ENCODE assay signal across 8 cellular contexts in genomic region chr3:105827959-105828358, GRCh38. TPM values are rescaled to one million over a fixed set of nuclear protein-coding genes. Genes with fewer than 3 reads are reported as not detected.
DNase-seq lines count a peak whose midpoint lies in the region; ATAC-seq and TF ChIP-seq lines count a peak whose summit lies in the region.

No MANE protein-coding gene starts in this region.

- DNase-seq in Daoy (ENCODE audit: low read depth) (peak; percentile 90), NCI-H69 (lab: John Stamatoyannopoulos, UW) (peak; percentile 44), endothelial cell (ENCODE audit: low spot score) (peak; percentile 22), non-pigmented ciliary epithelial cell (ENCODE audit: low read depth) (peak; percentile 92), omental fat pad (ENCODE audit: low spot score) (no peak), NAMALWA (ENCODE audit: low spot score) (no peak)

- TF ChIP-seq POLR2A in GM18505 (IDR thresholded peaks at IDR 0.05; ENCODE audit: borderline replicate concordance, extremely low read depth, insufficient read depth, insufficient read length), result no peak

- H3K27ac Mint-ChIP-seq in endothelial cell (ENCODE audit: unreplicated experiment), result peak overlapping the region; percentile 61

- TF ChIP-seq CTCF in endothelial cell (IDR thresholded peaks at IDR 0.05; ENCODE audit: unreplicated experiment) (no peak), omental fat pad (IDR thresholded peaks at IDR 0.05) (no peak)

- no peak overlapping the region for H3K4me3 Mint-ChIP-seq in endothelial cell (ENCODE audit: unreplicated experiment)

- H3K4me1 Mint-ChIP-seq in endothelial cell (ENCODE audit: unreplicated experiment), result peaks cover 29% of the 10 kb centered on the region

- no peaks in the 10 kb centered on the region for H3K9me3 Mint-ChIP-seq in endothelial cell (ENCODE audit: unreplicated experiment)

- ATAC-seq in GM18867 (IDR thresholded peaks at IDR 0.05; ENCODE audit: unreplicated experiment), result no peak
- no peak for ATAC-seq in omental fat pad (ENCODE audit: low FRiP score)
- ATAC-seq in GM18505 (IDR thresholded peaks at IDR 0.05; ENCODE audit: unreplicated experiment), result no peak

- peaks cover 10% of the 10 kb centered on the region for H3K36me3 Mint-ChIP-seq in endothelial cell (ENCODE audit: low read depth, unreplicated experiment)

- H3K27me3 Mint-ChIP-seq in endothelial cell (ENCODE audit: unreplicated experiment), result no peaks in the 10 kb centered on the region

RNA-seq across cellular contexts. Expression of gene CBLB, which starts 40.9 kb away (rescaled TPM):
- total RNA-seq in Daoy (2014; rRNA removed; shearing (Covaris generic)), result 10.9 and 12.3 TPM in 2 replicates
- total RNA-seq in endothelial cell (ENCODE audit: unreplicated experiment) (62.0 TPM), omental fat pad (100 to 1,000 TPM in 3 of 4 donors, 10 to 100 TPM in 1; 94.7 to 205 (median 126) TPM)

Comparison
In these comparisons a context has a peak if more than half of its experiments do, and no peak if none do; other contexts are left out.
1. DNase-seq: peak in Daoy (single experiment), NCI-H69 (single experiment), endothelial cell (single experiment) and non-pigmented ciliary epithelial cell (single experiment); none in omental fat pad (single experiment) and NAMALWA (single experiment).